Comparison of ENCODE assay signal across 13 cellular contexts in genomic region chr2:198499539-198499938, GRCh38.
DNase-seq lines count a peak whose midpoint lies in the region; ATAC-seq and TF ChIP-seq lines count a peak whose summit lies in the region.
"Had no signal": no experiment of that assay in that cellular context is flagged by ENCODE, and none has a peak within 500 bp of the region (broad histone marks: within the 10 kb centered on the region; RNA-seq: fewer than 3 reads in every experiment).

No MANE protein-coding gene starts in this region.

- no peaks in the 10 kb centered on the region for H3K27me3 ChIP-seq in CD4-positive, alpha-beta memory T cell (ENCODE audit: insufficient read depth, low read length)

- no peak overlapping the region for H3K4me3 ChIP-seq in CD4-positive, alpha-beta memory T cell (ENCODE audit: low read length in 2 of 2)

- TF ChIP-seq CTCF in AG09319 (IDR thresholded peaks at IDR 0.05; ENCODE audit: low read depth, low read length) = no peak
- TF ChIP-seq CTCF in nephron (IDR thresholded peaks at IDR 0.05; ENCODE audit: unreplicated experiment in 3 of 3) = no peak

- H3K9me3 Mint-ChIP-seq in nephron = no peaks in the 10 kb centered on the region
- peaks cover 0 to 4% (median 0%) of the 10 kb centered on the region in 8 donors for H3K9me3 Mint-ChIP-seq in CD4-positive, alpha-beta memory T cell
- H3K9me3 Mint-ChIP-seq: activated T-cell treated with anti-CD3 and anti-CD28 coated beads, Interleukin-2, amount 50 U/mL, for 72 hours had no signal

- CTCF ChIA-PET in CD4-positive, alpha-beta memory T cell (lab: Charles Lee; ENCODE audit: partially characterized antibody) = no interaction called here

- ATAC-seq in HG03378 (IDR thresholded peaks at IDR 0.05; ENCODE audit: unreplicated experiment) = no peak
- ATAC-seq: activated T-cell treated with anti-CD3 and anti-CD28 coated beads, Interleukin-2, amount 50 U/mL, for 72 hours had no signal

- POLR2A ChIA-PET in CD4-positive, alpha-beta memory T cell (lab: Charles Lee; ENCODE audit: partially characterized antibody) = no interaction called here

- H3K9me3 ChIP-seq in CD4-positive, alpha-beta memory T cell (ENCODE audit: control insufficient read depth in 1 of 2, low read length in 2 of 2) = no peaks in the 10 kb centered on the region

- H3K4me1 Mint-ChIP-seq in nephron = peaks cover 47% of the 10 kb centered on the region
- no peaks in the 10 kb centered on the region for H3K4me1 Mint-ChIP-seq in CD4-positive, alpha-beta memory T cell
- H3K4me1 Mint-ChIP-seq: central memory CD8-positive, alpha-beta T cell had no signal

- H3K4me1 ChIP-seq in CD4-positive, alpha-beta memory T cell (ENCODE audit: insufficient read depth, low read length) = no peaks in the 10 kb centered on the region

- DNase-seq in AG09319 (ENCODE audit: extremely low read depth, low read depth) (peak; percentile 36), KBM-7 (peak; percentile 15), fibroblast of gingiva (ENCODE audit: low read depth) (peak; percentile 70), NCI-H510A (lab: John Stamatoyannopoulos, UW) (no peak)
- DNase-seq in CD4-positive, alpha-beta memory T cell = no peak
- DNase-seq in effector CD8-positive, alpha-beta T cell (lab: John Stamatoyannopoulos, UW) = no peak
- DNase-seq: activated T-cell treated with anti-CD3 and anti-CD28 coated beads, Interleukin-2, amount 50 U/mL, for 72 hours; COR-L47; NCI-H1105; stimulated activated naive CD4-positive, alpha-beta T cell had no signal

- no peaks in the 10 kb centered on the region for H3K36me3 Mint-ChIP-seq in nephron (ENCODE audit: low read depth)
- H3K36me3 Mint-ChIP-seq in CD4-positive, alpha-beta memory T cell = no peaks in the 10 kb centered on the region

- intact Hi-C loops in CD4-positive, alpha-beta memory T cell (cut with micrococcal nuclease) = no loop called here

- H3K27me3 Mint-ChIP-seq in nephron (ENCODE audit: low read depth) = no peaks in the 10 kb centered on the region
- peaks cover 3 to 4% of the 10 kb centered on the region in 2 donors for H3K27me3 Mint-ChIP-seq in CD4-positive, alpha-beta memory T cell
- H3K27me3 Mint-ChIP-seq: central memory CD8-positive, alpha-beta T cell had no signal

- in situ Hi-C loops in KBM-7 (cut with MboI; ENCODE audit: low pct_unique_long_range_greater_than_20kb, low sequenced_read_pairs) = no loop called here

- H3K36me3 ChIP-seq in CD4-positive, alpha-beta memory T cell (ENCODE audit: insufficient read depth, low read length) = no peaks in the 10 kb centered on the region

- H3K27ac Mint-ChIP-seq in nephron = peak overlapping the region; percentile 81 to 96 (median 90)
- no peak overlapping the region for H3K27ac Mint-ChIP-seq in CD4-positive, alpha-beta memory T cell
- H3K27ac Mint-ChIP-seq: activated T-cell treated with anti-CD3 and anti-CD28 coated beads, Interleukin-2, amount 50 U/mL, for 72 hours had no signal

- H3K27ac ChIP-seq in CD4-positive, alpha-beta memory T cell (ENCODE audit: low read depth, low read length) = no peak overlapping the region

- peak overlapping the region in 2 of 3 experiments; percentile 20 to 61 for H3K4me3 Mint-ChIP-seq in nephron
- no peak overlapping the region for H3K4me3 Mint-ChIP-seq in CD4-positive, alpha-beta memory T cell
- H3K4me3 Mint-ChIP-seq: activated T-cell treated with anti-CD3 and anti-CD28 coated beads, Interleukin-2, amount 50 U/mL, for 72 hours; central memory CD8-positive, alpha-beta T cell had no signal

Comparison
In these comparisons a context has a peak if more than half of its experiments do, and no peak if none do; other contexts are left out.
1. DNase-seq: peak in AG09319 (single experiment), KBM-7 (single experiment) and fibroblast of gingiva (single experiment); none in NCI-H510A (single experiment), CD4-positive, alpha-beta memory T cell (0 of 5) and effector CD8-positive, alpha-beta T cell (single experiment).
2. H3K27ac Mint-ChIP-seq: peak in nephron (3 of 3); none in CD4-positive, alpha-beta memory T cell (0 of 7).
3. H3K4me3 Mint-ChIP-seq: peak in nephron (2 of 3); none in CD4-positive, alpha-beta memory T cell (0 of 8).